33 cellular contexts compared by ENCODE assay signal in genomic region chr1:223856386-223856785, GRCh38.
"Had no signal": no experiment of that assay in that cellular context is flagged by ENCODE, and none has a peak within 500 bp of the region (broad histone marks: within the 10 kb centered on the region; RNA-seq: fewer than 3 reads in every experiment).

No MANE protein-coding gene starts in this region.

- ATAC-seq: activated CD4-positive, CD25-positive, alpha-beta regulatory T cell treated with anti-CD3 and anti-CD28 coated beads, Interleukin-2, amount 50 U/mL, for 24 hours; activated CD8-positive, alpha-beta T cell treated with anti-CD3 and anti-CD28 coated beads for 36 hours; activated T-cell treated with anti-CD3 and anti-CD28 coated beads, Interleukin-2, amount 50 U/mL, for 4 hours; activated T-helper 17 cell treated with anti-CD3 and anti-CD28 coated beads, Interleukin-2, amount 50 U/mL, for 72 hours; effector memory CD8-positive, alpha-beta T cell; gastroesophageal sphincter; T-helper 17 cell had no signal

- H3K4me1 ChIP-seq: esophagus muscularis mucosa, gastroesophageal sphincter had no signal

- H3K9me3 Mint-ChIP-seq: activated B cell treated with CpG ODN at 0.5 μM for 24 hours; activated CD8-positive, alpha-beta T cell treated with anti-CD3 and anti-CD28 coated beads for 36 hours; activated T-cell treated with anti-CD3 and anti-CD28 coated beads, Interleukin-2, amount 50 U/mL, for 4 hours; activated T-helper 17 cell treated with anti-CD3 and anti-CD28 coated beads, Interleukin-2, amount 50 U/mL, for 72 hours; central memory CD8-positive, alpha-beta T cell; effector memory CD8-positive, alpha-beta T cell; T-helper 2 cell treated with Interferon-gamma antibody and Interleukin-4, amounts not matched to agents 5 μg/mL and 100 μg/mL, for 36 hours had no signal

- H3K27ac Mint-ChIP-seq: activated B cell treated with CpG ODN at 0.5 μM for 24 hours; activated CD8-positive, alpha-beta T cell treated with anti-CD3 and anti-CD28 coated beads for 36 hours; activated naive CD8-positive, alpha-beta T cell; activated T-helper 17 cell treated with anti-CD3 and anti-CD28 coated beads, Interleukin-2, amount 50 U/mL, for 72 hours; effector memory CD8-positive, alpha-beta T cell; T-helper 17 cell; T-helper 2 cell treated with Interferon-gamma antibody and Interleukin-4, amounts not matched to agents 5 μg/mL and 100 μg/mL, for 36 hours had no signal

- H3K4me3 ChIP-seq: esophagus muscularis mucosa, gastroesophageal sphincter had no signal

- H3K27ac ChIP-seq: brain microvascular endothelial cell, esophagus muscularis mucosa, gastroesophageal sphincter, WERI-Rb-1 had no signal

- DNase-seq: activated B cell treated with CpG ODN at 0.5 μM for 24 hours; activated CD4-positive, alpha-beta T cell treated with anti-CD3 and anti-CD28 coated beads for 48 hours; activated CD4-positive, alpha-beta T cell treated with anti-CD3 and anti-CD28 coated beads, Interleukin-2, amount 50 U/mL, for 1 hour; activated CD4-positive, alpha-beta T cell treated with anti-CD3 and anti-CD28 coated beads, Interleukin-2, amount 50 U/mL, for 48 hours; activated CD8-positive, alpha-beta memory T cell treated with anti-CD3 and anti-CD28 coated beads for 24 hours; activated CD8-positive, alpha-beta T cell treated with anti-CD3 and anti-CD28 coated beads for 36 hours; activated effector memory CD4-positive, alpha-beta T cell treated with Interleukin-2 at 50 U/mL for 16 hours; activated gamma-delta T cell treated with Interleukin-2 at 50 U/mL for 16 hours; activated naive CD4-positive, alpha-beta T cell treated with anti-CD3 and anti-CD28 coated beads, Interleukin-2, amount 50 U/mL, for 16 hours; activated naive CD4-positive, alpha-beta T cell treated with Interleukin-2 at 50 U/mL for 16 hours; activated T-cell treated with anti-CD3 and anti-CD28 coated beads, Interleukin-2, amount 50 U/mL, for 4 hours; amniotic stem cell; anterior cingulate cortex; brain microvascular endothelial cell; cortex of kidney; dermis blood vessel endothelial cell; effector CD4-positive, alpha-beta T cell; effector memory CD8-positive, alpha-beta T cell; erythroblast; foreskin melanocyte; T-helper 1 cell; T-helper 17 cell; T1000; WERI-Rb-1 had no signal

- H3K27me3 ChIP-seq: brain microvascular endothelial cell, esophagus muscularis mucosa, gastroesophageal sphincter had no signal

- FAIRE-seq: astrocyte, bronchial epithelial cell had no signal

- H3K9me3 ChIP-seq: esophagus muscularis mucosa, gastroesophageal sphincter had no signal

- H3K36me3 ChIP-seq: brain microvascular endothelial cell, esophagus muscularis mucosa, gastroesophageal sphincter, WERI-Rb-1 had no signal

- H3K36me3 Mint-ChIP-seq: activated naive CD8-positive, alpha-beta T cell had no signal

- H3K4me3 Mint-ChIP-seq: activated B cell treated with CpG ODN at 0.5 μM for 24 hours; activated CD8-positive, alpha-beta T cell treated with anti-CD3 and anti-CD28 coated beads for 36 hours; activated naive CD8-positive, alpha-beta T cell; activated T-cell treated with anti-CD3 and anti-CD28 coated beads, Interleukin-2, amount 50 U/mL, for 4 hours; activated T-helper 17 cell treated with anti-CD3 and anti-CD28 coated beads, Interleukin-2, amount 50 U/mL, for 72 hours; central memory CD8-positive, alpha-beta T cell; effector memory CD8-positive, alpha-beta T cell; T-helper 17 cell; T-helper 2 cell treated with Interferon-gamma antibody and Interleukin-4, amounts not matched to agents 5 μg/mL and 100 μg/mL, for 36 hours had no signal

- H3K4me1 Mint-ChIP-seq: activated B cell treated with CpG ODN at 0.5 μM for 24 hours; activated T-helper 17 cell treated with anti-CD3 and anti-CD28 coated beads, Interleukin-2, amount 50 U/mL, for 72 hours; central memory CD8-positive, alpha-beta T cell had no signal
